3 cellular contexts compared by ENCODE assay signal in genomic region chr18:75984853-75985252, GRCh38.
"Had no signal": no experiment of that assay in that cellular context is flagged by ENCODE, and none has a peak within 500 bp of the region (broad histone marks: within the 10 kb centered on the region; RNA-seq: fewer than 3 reads in every experiment).

No MANE protein-coding gene starts in this region.

- H3K4me3 ChIP-seq: GM12878 had no signal

- DNase-seq: GDM1, GF-D8 had no signal

- ATAC-seq: GM12878 had no signal
